9 cellular contexts compared by ENCODE assay signal in the genomic region with DNA sequence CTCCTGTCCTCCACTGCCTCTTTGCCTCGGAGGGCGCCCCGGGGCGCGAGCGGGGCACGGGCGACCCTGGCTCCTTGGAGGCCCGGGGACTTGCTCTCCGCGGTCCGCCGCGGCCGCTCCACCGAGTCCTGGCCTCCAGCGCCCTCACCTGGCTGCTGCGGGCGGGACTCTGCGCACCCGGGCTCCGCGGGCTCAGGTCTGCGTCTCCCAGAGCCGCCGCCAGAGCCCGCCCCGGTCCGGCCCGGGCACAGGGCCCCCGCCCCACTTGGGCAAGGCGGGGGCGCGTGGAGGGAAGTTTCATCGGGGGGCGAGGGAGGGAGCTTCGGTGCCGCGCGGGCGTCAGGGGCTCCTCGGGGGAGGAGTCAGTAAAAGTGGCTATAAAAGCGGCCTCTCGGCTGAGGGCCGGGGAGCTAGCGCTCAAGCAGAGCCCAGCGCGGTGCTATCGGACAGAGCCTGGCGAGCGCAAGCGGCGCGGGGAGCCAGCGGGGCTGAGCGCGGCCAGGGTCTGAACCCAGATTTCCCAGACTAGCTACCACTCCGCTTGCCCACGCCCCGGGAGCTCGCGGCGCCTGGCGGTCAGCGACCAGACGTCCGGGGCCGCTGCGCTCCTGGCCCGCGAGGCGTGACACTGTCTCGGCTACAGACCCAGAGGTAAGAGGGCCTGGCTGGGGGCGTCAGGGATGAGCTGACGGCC. TPM values are rescaled to one million over a fixed set of nuclear protein-coding genes. Genes with fewer than 3 reads are reported as not detected.
DNase-seq lines count a peak whose midpoint lies in the region; ATAC-seq, FAIRE-seq and TF ChIP-seq lines count a peak whose summit lies in the region.
"Had no signal": no experiment of that assay in that cellular context is flagged by ENCODE, and none has a peak within 500 bp of the region (broad histone marks: within the 10 kb centered on the region; RNA-seq: fewer than 3 reads in every experiment).

Gene CEMIP (plus strand): TSS at position 407 of the 694 bp plus-strand sequence. CDS start 94,510 bp downstream, outside the sequence.

- H3K4me1 Mint-ChIP-seq in central memory CD8-positive, alpha-beta T cell = peaks cover 9% of the 10 kb centered on the region

- TF ChIP-seq CTCF in MM.1S (IDR thresholded peaks at IDR 0.05; ENCODE audit: low read length) = peak; percentile 78

- peaks cover 2% of the 10 kb centered on the region for H3K36me3 Mint-ChIP-seq in central memory CD8-positive, alpha-beta T cell (ENCODE audit: insufficient read depth)

- no peak within 1 kb of the TSS for H3K27ac Mint-ChIP-seq in central memory CD8-positive, alpha-beta T cell (ENCODE audit: low read depth)

- peak; percentile 80 for DNase-seq in G401 (ENCODE audit: low spot score)
- DNase-seq in MM.1S = peak; percentile 73
- DNase-seq in SW 1271 (lab: John Stamatoyannopoulos, UW) = peak; percentile 9 to 53
- DNase-seq in central memory CD8-positive, alpha-beta T cell (ENCODE audit: low spot score in 2 of 2) = no peak
- peak; percentile 63 for DNase-seq in inferior parietal cortex (ENCODE audit: extremely low spot score)
- DNase-seq in small intestine = peak; percentile 64

- peak within 1 kb of the TSS; percentile 92 for H3K4me2 ChIP-seq in MM.1S (ENCODE audit: low read depth, low read length)

- no peak for FAIRE-seq in small intestine (lab: Jason Lieb, UNC)
- FAIRE-seq: colon had no signal

- peak within 1 kb of the TSS; percentile 75 for H2AFZ ChIP-seq in MM.1S (ENCODE audit: low read length)

- no peaks in the 10 kb centered on the region for H3K79me2 ChIP-seq in MM.1S (ENCODE audit: low read length)

- peak within 1 kb of the TSS; percentile 46 for H3K4me3 Mint-ChIP-seq in central memory CD8-positive, alpha-beta T cell

- peak within 1 kb of the TSS; percentile 57 for H3K4me3 ChIP-seq in MM.1S (ENCODE audit: low read length)
- peak within 1 kb of the TSS in 1 of 2 donors; percentile 49 for H3K4me3 ChIP-seq in small intestine (ENCODE audit: low read depth in 1 of 2, low read length in 2 of 2)

- H3K36me3 ChIP-seq in MM.1S (replicated peaks; ENCODE audit: insufficient read depth, low read length) = no peaks in the 10 kb centered on the region
- no peaks in the 10 kb centered on the region for H3K36me3 ChIP-seq in small intestine (ENCODE audit: control insufficient read depth in 2 of 2, insufficient read depth in 2 of 2, low read length in 2 of 2)

- no peaks in the 10 kb centered on the region for H4K20me1 ChIP-seq in MM.1S (ENCODE audit: insufficient read depth, low read length)

- H3K27me3 Mint-ChIP-seq in central memory CD8-positive, alpha-beta T cell = peaks cover 63% of the 10 kb centered on the region

- no peaks in the 10 kb centered on the region for H3K9me2 ChIP-seq in MM.1S (replicated peaks; ENCODE audit: insufficient read depth, low read length)

- WGBS in small intestine, 3 donors = 2 to 3% (median 2%) methylated on average over 63 to 75 of the region's 75 CpGs

- no peaks in the 10 kb centered on the region for H3K9me3 Mint-ChIP-seq in central memory CD8-positive, alpha-beta T cell

- H3K9ac ChIP-seq in MM.1S (ENCODE audit: low read length) = no peak within 1 kb of the TSS

- no peaks in the 10 kb centered on the region for H3F3A ChIP-seq in MM.1S (ENCODE audit: insufficient read depth, low read length)

- no peaks in the 10 kb centered on the region for H3K4me1 ChIP-seq in MM.1S (ENCODE audit: low read length)
- H3K4me1 ChIP-seq in small intestine (ENCODE audit: control insufficient read depth in 2 of 2, insufficient read depth in 1 of 2, low read depth in 1 of 2, low read length in 1 of 2) = peaks cover 2 to 3% of the 10 kb centered on the region in 2 donors

- H3K27me3 ChIP-seq in MM.1S (replicated peaks; ENCODE audit: insufficient read depth, low read length) = peaks cover 20% of the 10 kb centered on the region
- H3K27me3 ChIP-seq in small intestine (ENCODE audit: control insufficient read depth in 2 of 2, insufficient read depth in 2 of 2, low read length in 2 of 2) = peaks cover 11 to 17% of the 10 kb centered on the region in 2 donors

- in situ Hi-C loops in G401 (cut with HindIII; ENCODE audit: low sequenced_read_pairs) = no loop called here

- no peak within 1 kb of the TSS for H3K27ac ChIP-seq in MM.1S (ENCODE audit: low read length)
- H3K27ac ChIP-seq in small intestine (ENCODE audit: low read depth in 1 of 2, low read length in 1 of 2) = no peak within 1 kb of the TSS

- H3K9me3 ChIP-seq in MM.1S (replicated peaks; ENCODE audit: insufficient read depth, low read length) = no peaks in the 10 kb centered on the region
- no peaks in the 10 kb centered on the region for H3K9me3 ChIP-seq in small intestine (ENCODE audit: control insufficient read depth, low read depth)

- ATAC-seq in central memory CD8-positive, alpha-beta T cell (replicated peaks; ENCODE audit: extremely low read depth, poor library complexity, severe bottlenecking) = no peak
- ATAC-seq in GM19328 (IDR thresholded peaks at IDR 0.05; ENCODE audit: unreplicated experiment) = no peak
- no peak for ATAC-seq in GM19397 (IDR thresholded peaks at IDR 0.05; ENCODE audit: unreplicated experiment)

RNA-seq across cellular contexts. Expression of gene CEMIP, which starts in this region (rescaled TPM):
- 0.43 TPM in 1 of 2 replicates, not detected in the other for total RNA-seq in G401 (2014; rRNA removed; shearing (Covaris generic))
- polyA plus RNA-seq in small intestine = 1 to 10 TPM in 1 of 3 donors, under 1 TPM in 2; 0.27 to 1.4 (median 0.89) TPM

Comparison
In these comparisons a context has a peak if more than half of its experiments do, and no peak if none do; other contexts are left out.
1. Peak in DNase-seq in G401; RNA of the gene not detected or under 1 TPM.
2. DNase-seq: peak in MM.1S (single experiment), SW 1271 (2 of 2), inferior parietal cortex (single experiment) and small intestine (single experiment); none in central memory CD8-positive, alpha-beta T cell (0 of 2).